In genomic region chr5:133519191-133519590, GRCh38 we compare ENCODE assay signal across 24 cellular contexts.
"Had no signal": no experiment of that assay in that cellular context is flagged by ENCODE, and none has a peak within 500 bp of the region (broad histone marks: within the 10 kb centered on the region; RNA-seq: fewer than 3 reads in every experiment).

No MANE protein-coding gene starts in this region.

- H3K4me1 Mint-ChIP-seq: activated naive CD8-positive, alpha-beta T cell treated with anti-CD3 and anti-CD28 coated beads, Interleukin-2, amount 50 U/mL, for 24 hours; naive B cell had no signal

- H3K27me3 ChIP-seq: sigmoid colon, testis had no signal

- DNase-seq: activated CD4-positive, alpha-beta T cell treated with anti-CD3 and anti-CD28 coated beads, Interleukin-2, amount 50 U/mL, for 1 hour; activated CD4-positive, CD25-positive, alpha-beta regulatory T cell treated with anti-CD3 and anti-CD28 coated beads, Interleukin-2, amount 50 U/mL, for 72 hours; activated CD8-positive, alpha-beta T cell treated with anti-CD3 and anti-CD28 coated beads, Interleukin-2, amount 10 ng/mL, durations not matched to agents 7 days and 5 days; activated gamma-delta T cell; activated naive CD4-positive, alpha-beta T cell treated with anti-CD3 and anti-CD28 coated beads, Interleukin-2, amount 50 U/mL, for 16 hours; activated naive CD8-positive, alpha-beta T cell treated with anti-CD3 and anti-CD28 coated beads, Interleukin-2, amount 50 U/mL, for 24 hours; effector CD8-positive, alpha-beta T cell; foreskin melanocyte; kidney; lower lobe of right lung; mesendoderm; mucosa of descending colon; naive B cell; occipital lobe; retina; sigmoid colon; stimulated activated CD4-positive, alpha-beta T cell treated with anti-CD3 and anti-CD28 coated beads, Interleukin-2, amount 100 ng/mL, for 48 hours; stimulated activated naive CD4-positive, alpha-beta T cell; testis; WERI-Rb-1 had no signal

- H3K27ac ChIP-seq: lower lobe of right lung, sigmoid colon, testis, WERI-Rb-1 had no signal

- ATAC-seq: activated CD8-positive, alpha-beta T cell treated with anti-CD3 and anti-CD28 coated beads, Interleukin-2, amount 10 ng/mL, durations not matched to agents 7 days and 5 days; activated naive CD8-positive, alpha-beta T cell treated with anti-CD3 and anti-CD28 coated beads, Interleukin-2, amount 50 U/mL, for 24 hours; left lobe of liver; lower lobe of right lung; mucosa of descending colon had no signal

- H3K27me3 Mint-ChIP-seq: type B pancreatic cell had no signal

- H3K4me3 ChIP-seq: lower lobe of right lung, mucosa of descending colon, sigmoid colon, testis had no signal

- H3K36me3 Mint-ChIP-seq: naive B cell, type B pancreatic cell had no signal

- H3K36me3 ChIP-seq: lower lobe of right lung, sigmoid colon, WERI-Rb-1 had no signal

- H3K4me1 ChIP-seq: lower lobe of right lung, sigmoid colon, testis had no signal

- H3K9me3 Mint-ChIP-seq: activated naive CD8-positive, alpha-beta T cell treated with anti-CD3 and anti-CD28 coated beads, Interleukin-2, amount 50 U/mL, for 24 hours; activated T-helper 1 cell treated with anti-CD3 and anti-CD28 coated beads, Interleukin-12 subunit alpha, Interleukin-12 subunit beta, Interleukin-2, Interleukin-4 antibody, amounts not matched to agents 30 ng/mL and 10 ng/mL and 1 ng/mL, durations not matched to agents 14 hours and 24 hours and 36 hours; dendritic cell treated with granulocyte-macrophage colony-stimulating factor and Interleukin-4, amounts not matched to agents 40 ng/mL and 50 ng/mL, for 4 days; naive B cell; type B pancreatic cell had no signal

- H3K4me3 Mint-ChIP-seq: activated CD8-positive, alpha-beta T cell treated with anti-CD3 and anti-CD28 coated beads, Interleukin-2, amount 10 ng/mL, durations not matched to agents 7 days and 5 days; activated naive CD8-positive, alpha-beta T cell treated with anti-CD3 and anti-CD28 coated beads, Interleukin-2, amount 50 U/mL, for 24 hours; activated T-helper 1 cell treated with anti-CD3 and anti-CD28 coated beads, Interleukin-12 subunit alpha, Interleukin-12 subunit beta, Interleukin-2, Interleukin-4 antibody, amounts not matched to agents 30 ng/mL and 10 ng/mL and 1 ng/mL, durations not matched to agents 14 hours and 24 hours and 36 hours; dendritic cell treated with granulocyte-macrophage colony-stimulating factor and Interleukin-4, amounts not matched to agents 40 ng/mL and 50 ng/mL, for 4 days; naive B cell; type B pancreatic cell had no signal

- H3K9me3 ChIP-seq: lower lobe of right lung, mucosa of descending colon, sigmoid colon, testis had no signal

- H3K27ac Mint-ChIP-seq: activated CD8-positive, alpha-beta T cell treated with anti-CD3 and anti-CD28 coated beads, Interleukin-2, amount 10 ng/mL, durations not matched to agents 7 days and 5 days; activated naive CD8-positive, alpha-beta T cell treated with anti-CD3 and anti-CD28 coated beads, Interleukin-2, amount 50 U/mL, for 24 hours; activated T-helper 1 cell treated with anti-CD3 and anti-CD28 coated beads, Interleukin-12 subunit alpha, Interleukin-12 subunit beta, Interleukin-2, Interleukin-4 antibody, amounts not matched to agents 30 ng/mL and 10 ng/mL and 1 ng/mL, durations not matched to agents 14 hours and 24 hours and 36 hours; dendritic cell treated with granulocyte-macrophage colony-stimulating factor and Interleukin-4, amounts not matched to agents 40 ng/mL and 50 ng/mL, for 4 days; naive B cell; type B pancreatic cell had no signal
